19 cellular contexts compared by ENCODE assay signal in the genomic region with DNA sequence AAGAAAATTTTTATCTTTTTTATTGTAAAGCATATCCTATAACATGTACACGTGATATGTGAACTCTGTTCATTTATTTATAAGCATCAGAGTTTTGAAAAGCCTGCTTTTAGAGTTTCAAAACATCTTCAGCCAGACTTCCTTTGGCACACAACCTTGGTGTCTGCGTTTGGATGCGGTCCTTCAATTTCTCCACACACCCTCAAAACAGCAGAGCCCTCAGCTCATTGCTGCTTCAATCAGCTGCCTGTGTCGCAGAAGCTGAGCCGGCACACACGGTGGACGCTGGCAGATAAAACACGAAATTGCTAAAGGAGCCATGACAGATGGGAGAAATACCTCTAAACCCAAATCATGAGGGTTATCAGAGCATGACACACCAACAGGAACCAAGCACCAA.
"Had no signal": no experiment of that assay in that cellular context is flagged by ENCODE, and none has a peak within 500 bp of the region (broad histone marks: within the 10 kb centered on the region; RNA-seq: fewer than 3 reads in every experiment).

No MANE protein-coding gene starts in this region.

- H3K9me3 ChIP-seq: breast epithelium, prostate gland, SJCRH30, stomach, testis had no signal

- DNase-seq: activated B cell treated with CpG ODN at 0.5 μM for 24 hours; activated CD4-positive, alpha-beta T cell treated with anti-CD3 and anti-CD28 coated beads, Interleukin-2, amount 10 ng/mL, durations not matched to agents 24 days and 14 days; activated CD8-positive, alpha-beta memory T cell treated with anti-CD3 and anti-CD28 coated beads, Interleukin-2, amount 50 U/mL, for 48 hours; activated CD8-positive, alpha-beta T cell treated with anti-CD3 and anti-CD28 coated beads, Interleukin-2, amount 10 ng/mL, durations not matched to agents 7 days and 5 days; activated naive CD8-positive, alpha-beta T cell treated with anti-CD3 and anti-CD28 coated beads for 36 hours; dorsolateral prefrontal cortex; foreskin fibroblast; head of caudate nucleus; left colon; naive thymus-derived CD8-positive, alpha-beta T cell; nucleus accumbens; SJCRH30; stimulated activated CD4-positive, alpha-beta T cell treated with anti-CD3 and anti-CD28 coated beads, Interleukin-1b, Interleukin-23, amount 100 ng/mL, for 48 hours; stomach; T-helper 2 cell; testis had no signal

- ATAC-seq: activated CD8-positive, alpha-beta T cell treated with anti-CD3 and anti-CD28 coated beads, Interleukin-2, amount 10 ng/mL, durations not matched to agents 7 days and 5 days; left colon; naive thymus-derived CD8-positive, alpha-beta T cell; sciatic nerve had no signal

- H3K27ac ChIP-seq: breast epithelium, dorsolateral prefrontal cortex, prostate gland, SJCRH30, stomach, testis had no signal

- H3K4me3 ChIP-seq: breast epithelium, dorsolateral prefrontal cortex, prostate gland, SJCRH30, stomach, testis had no signal

- H3K4me1 ChIP-seq: breast epithelium, prostate gland, stomach, testis had no signal

- H3K27me3 ChIP-seq: breast epithelium, dorsolateral prefrontal cortex, SJCRH30, stomach, testis had no signal

- H3K36me3 ChIP-seq: breast epithelium, prostate gland, SJCRH30, stomach had no signal
